Comparison of ENCODE assay signal across 2 cellular contexts in the genomic region with DNA sequence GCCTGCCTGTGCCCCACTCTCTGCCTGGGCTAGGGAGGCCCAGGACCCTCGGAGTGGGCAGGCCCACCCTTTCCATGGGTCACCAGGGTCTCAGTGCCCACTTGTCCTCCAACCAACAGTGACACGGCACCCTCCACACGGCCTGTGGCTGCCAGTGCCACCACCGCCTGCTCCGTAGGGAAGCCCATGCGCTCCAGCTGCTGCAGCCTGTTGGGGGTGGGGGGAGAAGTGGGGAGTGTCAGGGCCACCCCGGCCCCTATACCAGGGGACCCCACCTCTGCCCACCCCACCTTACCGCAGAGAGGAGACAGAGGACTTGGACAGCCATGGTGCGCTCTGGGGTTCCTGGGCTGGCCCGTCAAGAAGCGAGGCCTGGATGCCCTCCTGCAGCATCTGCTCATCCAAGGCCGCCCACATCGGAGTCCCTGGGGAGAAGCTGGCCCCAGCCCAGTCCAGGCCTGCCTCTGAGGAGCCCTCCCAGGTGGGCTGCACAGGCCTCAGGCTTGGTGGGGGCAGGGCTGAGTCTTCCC.
TF ChIP-seq lines count a peak whose summit lies in the region.

No MANE protein-coding gene starts in this region.

TF ChIP-seq in HEK293, 187 proteins besides CTCF, POLR2A, EP300 and RAD21:
- TF ChIP-seq ZFHX2 (tag by site-specific recombination; conservative IDR thresholded peaks at IDR 0.05) (peak; percentile 28; the same call in 1 of the 2 replicates), PRDM4 (tag by site-specific recombination; IDR thresholded peaks at IDR 0.05) (no peak), ZNF596 (tag by site-specific recombination; IDR thresholded peaks at IDR 0.05) (no peak), ZNF175 (tag by site-specific recombination; IDR thresholded peaks at IDR 0.05) (no peak), REST (tag by site-specific recombination; IDR thresholded peaks at IDR 0.05) (no peak), GLIS1 (tag by site-specific recombination; IDR thresholded peaks at IDR 0.05) (peak; percentile 32), EGR2 (tag by site-specific recombination; IDR thresholded peaks at IDR 0.05; ENCODE audit: low read depth) (0 out of 2 replicates have a peak, but pooled peaks have one; percentile 22), ZNF473 (tag by site-specific recombination; IDR thresholded peaks at IDR 0.05) (no peak), AEBP2 (tag by site-specific recombination; IDR thresholded peaks at IDR 0.05; ENCODE audit: borderline replicate concordance) (no peak), ZNF221 (tag by site-specific recombination; IDR thresholded peaks at IDR 0.05; ENCODE audit: borderline replicate concordance) (no peak), ZIC2 (tag by site-specific recombination; IDR thresholded peaks at IDR 0.05) (peak; percentile 19; the same call in 1 of the 2 replicates), ZNF530 (tag by site-specific recombination; IDR thresholded peaks at IDR 0.05; ENCODE audit: low read depth) (no peak)

TF ChIP-seq in GM12878, 131 proteins besides CTCF, POLR2A, EP300 and RAD21:
- TF ChIP-seq, protein P1, sequence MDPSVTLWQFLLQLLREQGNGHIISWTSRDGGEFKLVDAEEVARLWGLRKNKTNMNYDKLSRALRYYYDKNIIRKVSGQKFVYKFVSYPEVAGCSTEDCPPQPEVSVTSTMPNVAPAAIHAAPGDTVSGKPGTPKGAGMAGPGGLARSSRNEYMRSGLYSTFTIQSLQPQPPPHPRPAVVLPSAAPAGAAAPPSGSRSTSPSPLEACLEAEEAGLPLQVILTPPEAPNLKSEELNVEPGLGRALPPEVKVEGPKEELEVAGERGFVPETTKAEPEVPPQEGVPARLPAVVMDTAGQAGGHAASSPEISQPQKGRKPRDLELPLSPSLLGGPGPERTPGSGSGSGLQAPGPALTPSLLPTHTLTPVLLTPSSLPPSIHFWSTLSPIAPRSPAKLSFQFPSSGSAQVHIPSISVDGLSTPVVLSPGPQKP (IDR thresholded peaks at IDR 0.05; ENCODE audit: low read depth, low read length): no peak
